Comparison of ENCODE assay signal across 8 cellular contexts in genomic region chr17:2302740-2303277, GRCh38. TPM values are rescaled to one million over a fixed set of nuclear protein-coding genes. Genes with fewer than 3 reads are reported as not detected.
A peak's percentile ranks its signal among the peaks of the same experiment; 100 is the strongest.
DNase-seq lines count a peak whose midpoint lies in the region; ATAC-seq and TF ChIP-seq lines count a peak whose summit lies in the region.

No MANE protein-coding gene starts in this region.

- H3K27me3 ChIP-seq in left lung, result no peaks in the 10 kb centered on the region
- no peaks in the 10 kb centered on the region for H3K27me3 ChIP-seq in transverse colon

- H3K36me3 ChIP-seq in left lung, result peaks cover 0 to 23% of the 10 kb centered on the region in 2 donors
- peaks cover 0 to 8% (median 3%) of the 10 kb centered on the region in 4 donors for H3K36me3 ChIP-seq in transverse colon

- H3K27ac ChIP-seq in adipose tissue (ENCODE audit: low read depth, low read length) (peak overlapping the region; percentile 51), left lung (peak overlapping the region; percentile 91 to 92), transverse colon (peak overlapping the region; percentile 92 to 97 (median 95))

- in situ Hi-C loops in transverse colon (cut with MboI; ENCODE audit: low pct_ligation_motif_present in 1 of 4, low pct_unique_long_range_greater_than_20kb in 1 of 4, low sequenced_read_pairs in 3 of 4), result no loop called here

- 1 to 2% (median 2%) methylated on average over 20 of the region's 20 CpGs for WGBS in adipose tissue, 3 donors
- 0 to 2% methylated on average over 5 to 20 of the region's 20 CpGs for whole genome bisulfite sequencing in transverse colon (ENCODE audit: low coverage in 1 of 2), 2 donors

- intact Hi-C loops in left lung (cut with DNase I), result no loop called here
- intact Hi-C loops in transverse colon (cut with DNase I; ENCODE audit: low total_unique reads), result no loop called here

- H3K4me3 ChIP-seq in left lung (peak overlapping the region; percentile 83 to 92), transverse colon (peak overlapping the region; percentile 64 to 93 (median 80))

- DNase-seq in left lung (no peak), transverse colon (no peak), NCI-H2107 (lab: John Stamatoyannopoulos, UW) (no peak), COR-L47 (lab: John Stamatoyannopoulos, UW) (no peak)

- no peak for TF ChIP-seq EP300 in transverse colon (IDR thresholded peaks at IDR 0.05; ENCODE audit: low read depth)

- no peak for TF ChIP-seq POLR2A in transverse colon (IDR thresholded peaks at IDR 0.05)

- H3K9me3 ChIP-seq in left lung (no peaks in the 10 kb centered on the region), transverse colon (no peaks in the 10 kb centered on the region)

- H3K4me1 ChIP-seq in left lung (peaks cover 10 to 43% of the 10 kb centered on the region in 2 donors), transverse colon (peaks cover 8 to 26% (median 15%) of the 10 kb centered on the region in 4 donors)

- TF ChIP-seq CTCF in left lung (IDR thresholded peaks at IDR 0.05) (no peak), transverse colon (IDR thresholded peaks at IDR 0.05) (no peak)

- ATAC-seq in GM18861 (IDR thresholded peaks at IDR 0.05; ENCODE audit: unreplicated experiment) (peak; percentile 3), HG03097 (IDR thresholded peaks at IDR 0.05; ENCODE audit: low FRiP score, unreplicated experiment) (peak; percentile 19), left lung (peak; percentile 8), GM21576 (IDR thresholded peaks at IDR 0.05; ENCODE audit: unreplicated experiment) (no peak)

RNA-seq across cellular contexts. Expression of gene SMG6, which starts 0.8 kb away (rescaled TPM):
- 10 to 100 TPM in 2 of 3 donors, 1 to 10 TPM in 1; 8.8 to 28.3 (median 18.7) TPM for polyA plus RNA-seq in adipose tissue
- total RNA-seq in left lung, result 10 to 100 TPM; 27.7 to 32.3 TPM
- total RNA-seq in transverse colon, result 100 to 1,000 TPM in 1 of 4 donors, 10 to 100 TPM in 3; 28.6 to 112 (median 39.1) TPM

RNA-seq across cellular contexts. Expression of gene SRR, which starts 0.9 kb away (rescaled TPM):
- polyA plus RNA-seq in adipose tissue, result 1 to 10 TPM; 3.7 to 6.6 (median 6.5) TPM
- 10 to 100 TPM in 1 of 2 donors, 1 to 10 TPM in 1; 9.2 to 11.8 TPM for total RNA-seq in left lung
- total RNA-seq in transverse colon, result 10 to 100 TPM in 2 of 4 donors, under 1 TPM in 1, not detected in 1; 0.40 to 23.1 (median 12.1) TPM

RNA-seq across cellular contexts. Expression of gene TSR1, which starts 33.4 kb away (rescaled TPM):
- 10 to 100 TPM in 2 of 3 donors, 1 to 10 TPM in 1; 9.8 to 28.5 (median 18.4) TPM for polyA plus RNA-seq in adipose tissue
- total RNA-seq in left lung (10 to 100 TPM; 16.2 to 27.2 TPM), transverse colon (10 to 100 TPM in 2 of 4 donors, 1 to 10 TPM in 2; 3.0 to 18.9 (median 14.4) TPM)

RNA-seq across cellular contexts. Expression of gene SGSM2, which starts 34.5 kb away (rescaled TPM):
- 10 to 100 TPM; 22.0 to 72.3 (median 38.6) TPM for polyA plus RNA-seq in adipose tissue
- 10 to 100 TPM; 43.6 to 52.7 TPM for total RNA-seq in left lung
- total RNA-seq in transverse colon, result 100 to 1,000 TPM in 1 of 4 donors, 10 to 100 TPM in 3; 41.0 to 148 (median 70.0) TPM
